11 cellular contexts compared by ENCODE assay signal in the genomic region with DNA sequence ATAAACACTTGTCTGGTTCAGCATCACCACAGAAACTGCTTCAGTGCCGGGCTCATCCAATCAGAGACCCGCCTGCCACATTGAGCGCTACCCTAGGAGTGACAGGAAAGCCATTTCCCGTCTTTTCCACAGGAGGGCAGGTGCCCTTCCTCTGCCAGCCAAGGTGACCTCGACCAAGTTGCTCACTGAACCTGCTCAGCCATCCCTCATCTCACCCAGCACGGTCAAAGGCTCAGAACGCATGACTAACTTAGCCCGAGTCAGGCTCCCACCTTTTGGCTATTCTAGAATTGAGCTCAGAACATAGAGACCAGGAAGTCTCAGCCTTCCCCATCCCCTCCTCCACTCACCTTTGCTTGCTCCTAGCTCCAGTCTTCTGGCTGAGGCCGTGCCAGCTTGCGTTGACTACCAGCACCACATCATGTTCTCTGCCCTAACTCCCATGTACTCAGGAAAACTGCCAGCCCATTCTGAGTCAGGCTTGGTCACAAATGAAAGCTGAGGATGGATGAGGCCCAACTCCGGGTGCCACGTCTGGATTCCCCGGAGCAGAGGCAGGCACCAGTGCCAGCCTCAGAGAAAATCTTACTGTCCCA. TPM values are rescaled to one million over a fixed set of nuclear protein-coding genes. Genes with fewer than 3 reads are reported as not detected.
A peak's percentile ranks its signal among the peaks of the same experiment; 100 is the strongest.
DNase-seq lines count a peak whose midpoint lies in the region; ATAC-seq lines count a peak whose summit lies in the region.
"Had no signal": no experiment of that assay in that cellular context is flagged by ENCODE, and none has a peak within 500 bp of the region (broad histone marks: within the 10 kb centered on the region; RNA-seq: fewer than 3 reads in every experiment).

No MANE protein-coding gene starts in this region.

- no peaks in the 10 kb centered on the region for H3K27me3 Mint-ChIP-seq in CD8-positive, alpha-beta memory T cell
- H3K27me3 Mint-ChIP-seq: activated naive CD4-positive, alpha-beta T cell treated with anti-CD3 and anti-CD28 coated beads, Interleukin-2, amount 50 U/mL, for 24 hours had no signal

- H3K4me3 Mint-ChIP-seq in CD8-positive, alpha-beta memory T cell: no peak overlapping the region
- H3K4me3 Mint-ChIP-seq: activated naive CD4-positive, alpha-beta T cell treated with anti-CD3 and anti-CD28 coated beads, Interleukin-2, amount 50 U/mL, for 24 hours had no signal

- POLR2A ChIA-PET in CD8-positive, alpha-beta memory T cell (lab: Charles Lee): interaction anchor here (1.4 kb wide), 1 partner anchor 16 kb away, joined by 3 read pairs; a partner anchor contains a TSS

- CTCF ChIA-PET in CD8-positive, alpha-beta memory T cell (lab: Charles Lee): interaction anchor here (0.6 to 2.6 kb wide), 11 partner anchors 9 to 706 kb away, joined by 3 to 12 read pairs (median 3); a partner anchor contains a TSS

- peak overlapping the region in 2 of 8 donors; percentile 29 to 47 for H3K27ac Mint-ChIP-seq in CD8-positive, alpha-beta memory T cell
- H3K27ac Mint-ChIP-seq: activated naive CD4-positive, alpha-beta T cell treated with anti-CD3 and anti-CD28 coated beads, Interleukin-2, amount 50 U/mL, for 24 hours had no signal

- ATAC-seq in left colon: peak; percentile 73

- H3K27ac ChIP-seq in BLaER1: peak overlapping the region; percentile 24; the same call in 1 of the 2 replicates
- no peak overlapping the region for H3K27ac ChIP-seq in CD8-positive, alpha-beta memory T cell (ENCODE audit: low read depth, low read length)

- H3K4me1 Mint-ChIP-seq in CD8-positive, alpha-beta memory T cell: peaks cover 0 to 5% (median 0%) of the 10 kb centered on the region in 3 donors

- H3K36me3 ChIP-seq in BLaER1: peaks cover 30% of the 10 kb centered on the region
- peaks cover 8% of the 10 kb centered on the region for H3K36me3 ChIP-seq in CD8-positive, alpha-beta memory T cell (ENCODE audit: insufficient read depth, low read length)

- peaks cover 41% of the 10 kb centered on the region for H3K4me1 ChIP-seq in BLaER1
- peaks cover 5% of the 10 kb centered on the region for H3K4me1 ChIP-seq in CD8-positive, alpha-beta memory T cell (ENCODE audit: insufficient read depth, low read length)

- H3K9me3 ChIP-seq in BLaER1: no peaks in the 10 kb centered on the region
- H3K9me3 ChIP-seq in CD8-positive, alpha-beta memory T cell (ENCODE audit: low read length): no peaks in the 10 kb centered on the region
- H3K9me3 ChIP-seq: vagina had no signal

- peaks cover 8 to 17% (median 11%) of the 10 kb centered on the region in 3 donors for H3K36me3 Mint-ChIP-seq in CD8-positive, alpha-beta memory T cell

- peak overlapping the region; percentile 81 for H3K4me2 ChIP-seq in BLaER1

- no peaks in the 10 kb centered on the region for H3K27me3 ChIP-seq in BLaER1
- no peaks in the 10 kb centered on the region for H3K27me3 ChIP-seq in CD8-positive, alpha-beta memory T cell (ENCODE audit: insufficient read depth, low read length, poor library complexity, severe bottlenecking)
- H3K27me3 ChIP-seq: vagina had no signal

- no peak overlapping the region for H3K4me3 ChIP-seq in BLaER1
- no peak overlapping the region for H3K4me3 ChIP-seq in CD8-positive, alpha-beta memory T cell (ENCODE audit: low read length)
- H3K4me3 ChIP-seq: vagina had no signal

- no peaks in the 10 kb centered on the region for H3K9me3 Mint-ChIP-seq in CD8-positive, alpha-beta memory T cell
- H3K9me3 Mint-ChIP-seq: activated naive CD4-positive, alpha-beta T cell treated with anti-CD3 and anti-CD28 coated beads, Interleukin-2, amount 50 U/mL, for 24 hours had no signal

- 0 out of 2 replicates have a peak overlapping the region, but pooled peaks have one; percentile 72 for H3K9ac ChIP-seq in BLaER1

- peak; percentile 79 for DNase-seq in LHCN-M2 (ENCODE audit: low read depth)
- peak in 31 of 58 donors; percentile 10 to 73 (median 34) for DNase-seq in anterior cingulate cortex (lab: John Stamatoyannopoulos, UW)
- peak in 1 of 2 donors; percentile 54 for DNase-seq in left colon
- DNase-seq in CD8-positive, alpha-beta memory T cell: no peak
- no peak for DNase-seq in NAMALWA (ENCODE audit: low spot score)
- DNase-seq in NCI-H128 (lab: John Stamatoyannopoulos, UW; ENCODE audit: unreplicated experiment): no peak
- DNase-seq in stimulated activated CD4-positive, alpha-beta T cell treated with anti-CD3 and anti-CD28 coated beads, Interleukin-4, amount 100 ng/mL, for 1 hour: no peak
- DNase-seq: Kasumi-1 had no signal

- no peaks in the 10 kb centered on the region for H4K20me1 ChIP-seq in BLaER1

- intact Hi-C loops in left colon (cut with DNase I, micrococcal nuclease): no loop called here

RNA-seq across cellular contexts. Expression of a gene that starts 15.6 kb away (rescaled TPM):
- total RNA-seq in LHCN-M2 (2014; rRNA removed) (29.9 and 32.1 TPM in 2 replicates), left colon (10 to 100 TPM; 18.0 to 21.3 TPM)
- polyA plus RNA-seq in LHCN-M2 (2012): 57.8 TPM
- total RNA-seq in CD8-positive, alpha-beta memory T cell: 10 to 100 TPM; 83.1 to 88.5 TPM
- polyA plus RNA-seq in CD8-positive, alpha-beta memory T cell: 42.6 TPM

Comparison
In these comparisons a context has a peak if more than half of its experiments do, and no peak if none do; other contexts are left out.
1. DNase-seq: peak in LHCN-M2 (single experiment) and anterior cingulate cortex (31 of 58); none in CD8-positive, alpha-beta memory T cell (0 of 5), NAMALWA (single experiment), NCI-H128 (single experiment) and stimulated activated CD4-positive, alpha-beta T cell treated with anti-CD3 and anti-CD28 coated beads, Interleukin-4, amount 100 ng/mL, for 1 hour (single experiment).